ENCODE assay signal across 8 cellular contexts in the genomic region with DNA sequence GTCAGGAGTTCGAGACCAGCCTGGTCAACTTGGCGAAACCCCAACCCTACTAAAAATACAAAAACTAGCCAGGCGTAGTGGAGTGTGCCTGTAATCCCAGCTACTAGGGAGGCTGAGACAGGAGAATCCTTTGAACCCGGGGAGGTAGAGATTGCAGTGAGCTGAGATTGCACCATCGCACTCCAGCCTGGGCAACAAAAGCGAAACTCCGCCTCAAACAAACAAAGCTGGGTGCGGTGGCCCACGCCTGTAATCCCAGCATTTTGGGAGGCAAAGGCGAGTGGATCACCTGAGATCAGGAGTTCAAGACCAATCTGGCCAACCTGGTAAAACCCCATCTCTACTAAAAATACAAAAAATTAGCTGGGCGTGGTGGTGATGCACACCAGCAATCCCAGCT. TPM values are rescaled to one million over a fixed set of nuclear protein-coding genes. Genes with fewer than 3 reads are reported as not detected.
DNase-seq lines count a peak whose midpoint lies in the region; ATAC-seq and TF ChIP-seq lines count a peak whose summit lies in the region.
"Not testable (repeated sequence)": the region's sequence is repeated elsewhere in the genome, so short reads cannot be mapped to it uniquely, and the experiment has no call there.

No MANE protein-coding gene starts in this region.

- not testable (repeated sequence) for H3K9me3 Mint-ChIP-seq in H9; activated CD4-positive, alpha-beta T cell treated with anti-CD3 and anti-CD28 coated beads for 36 hours (ENCODE audit: low read depth); activated naive CD4-positive, alpha-beta T cell treated with anti-CD3 and anti-CD28 coated beads, Interleukin-2, amount 50 U/mL, for 24 hours; memory B cell

- not testable (repeated sequence) for H2BK12ac ChIP-seq in H9 (ENCODE audit: insufficient read length, low read depth, low read length)

- H4K5ac ChIP-seq in H9 (ENCODE audit: insufficient read length, low read depth, low read length): not testable (repeated sequence)

- not testable (repeated sequence) for H4K8ac ChIP-seq in H9 (replicated peaks; ENCODE audit: insufficient read length, low read depth, low read length)

- H3K4me1 Mint-ChIP-seq in H9 (peaks cover 12 to 14% of the 10 kb centered on the region in 2 experiments), memory B cell (peaks cover 33% of the 10 kb centered on the region)
- H3K4me1 Mint-ChIP-seq in activated CD4-positive, alpha-beta T cell treated with anti-CD3 and anti-CD28 coated beads for 36 hours: peaks cover 43% of the 10 kb centered on the region
- H3K4me1 Mint-ChIP-seq in activated naive CD4-positive, alpha-beta T cell treated with anti-CD3 and anti-CD28 coated beads, Interleukin-2, amount 50 U/mL, for 24 hours: peaks cover 57% of the 10 kb centered on the region

- H3K4ac ChIP-seq in H9 (ENCODE audit: low read depth, low read length): not testable (repeated sequence)

- H3K14ac ChIP-seq in H9 (ENCODE audit: insufficient read depth, low read length): not testable (repeated sequence)

- not testable (repeated sequence) for H3K36me3 ChIP-seq in ACC112 (ENCODE audit: insufficient read depth, low read length)
- H3K36me3 ChIP-seq in neutrophil: peaks cover 19% of the 10 kb centered on the region
- H3K36me3 ChIP-seq in stomach: peaks cover 0 to 25% (median 4%) of the 10 kb centered on the region in 4 donors

- H3K9ac ChIP-seq in H9 (ENCODE audit: extremely low read depth, insufficient read length, low read length): not testable (repeated sequence)

- not testable (repeated sequence) for H2AFZ ChIP-seq in ACC112 (ENCODE audit: low read length, unreplicated experiment); H9 (ENCODE audit: low read length)

- not testable (repeated sequence) for H3T11ph ChIP-seq in H9 (ENCODE audit: low read length)

- not testable (repeated sequence) for H4K20me1 ChIP-seq in H9 (ENCODE audit: control insufficient read depth, insufficient read depth, insufficient read length)

- not testable (repeated sequence) for H3K23me2 ChIP-seq in H9 (ENCODE audit: insufficient read length, low read depth, low read length, poor library complexity, severe bottlenecking)

- peak overlapping the region; percentile 10; the same call in 1 of the 2 replicates for H3K4me3 ChIP-seq in ACC112 (ENCODE audit: low read depth, low read length)
- H3K4me3 ChIP-seq in neutrophil (ENCODE audit: low read depth in 1 of 2, low read length in 1 of 2): peak overlapping the region in 1 of 2 experiments; percentile 97
- H3K4me3 ChIP-seq in stomach: peak overlapping the region in 1 of 4 donors; percentile 98

- not testable (repeated sequence) for H3K56ac ChIP-seq in H9 (ENCODE audit: insufficient read length, low read depth, low read length)

- not testable (repeated sequence) for TF ChIP-seq CTCF in H9 (conservative IDR thresholded peaks at IDR 0.05); neutrophil (IDR thresholded peaks at IDR 0.05); stomach (IDR thresholded peaks at IDR 0.05)

- not testable (repeated sequence) for DNase-seq in H9; activated CD4-positive, alpha-beta T cell treated with anti-CD3 and anti-CD28 coated beads for 36 hours; epithelial cell of prostate (ENCODE audit: low read depth, low spot score); memory B cell (ENCODE audit: low spot score in 2 of 2)
- DNase-seq in stomach: peak; percentile 43

- H3K23ac ChIP-seq in H9 (ENCODE audit: insufficient read length, low read depth, low read length): not testable (repeated sequence)

- H2BK15ac ChIP-seq in H9 (ENCODE audit: low read depth, low read length): not testable (repeated sequence)

- not testable (repeated sequence) for H3K9me3 ChIP-seq in H9 (ENCODE audit: control insufficient read depth, low read depth, low read length); neutrophil; stomach

- WGBS in H9 (ENCODE audit: extremely low coverage, insufficient read length, low lambda C conversion rate): no CpG with 5 or more reads among the region's 11 CpGs
- WGBS in stomach, 5 donors: 64 to 86% (median 74%) methylated on average over 11 of the region's 11 CpGs

- H3K27me3 Mint-ChIP-seq in H9 (ENCODE audit: low read depth); activated CD4-positive, alpha-beta T cell treated with anti-CD3 and anti-CD28 coated beads for 36 hours; activated naive CD4-positive, alpha-beta T cell treated with anti-CD3 and anti-CD28 coated beads, Interleukin-2, amount 50 U/mL, for 24 hours; memory B cell: not testable (repeated sequence)

- H3K27ac Mint-ChIP-seq in H9: 0 out of 7 replicates have a peak overlapping the region, but pooled peaks of 1 of the 3 experiments have one; percentile 15
- H3K27ac Mint-ChIP-seq in activated CD4-positive, alpha-beta T cell treated with anti-CD3 and anti-CD28 coated beads for 36 hours: peak overlapping the region; percentile 25
- not testable (repeated sequence) for H3K27ac Mint-ChIP-seq in activated naive CD4-positive, alpha-beta T cell treated with anti-CD3 and anti-CD28 coated beads, Interleukin-2, amount 50 U/mL, for 24 hours
- H3K27ac Mint-ChIP-seq in memory B cell: peak overlapping the region; percentile 38

- intact Hi-C loops in activated CD4-positive, alpha-beta T cell treated with anti-CD3 and anti-CD28 coated beads for 36 hours (cut with DNase I, micrococcal nuclease): loop anchor here (2.0 kb wide), 2 partner anchors 55 to 457 kb away; partner anchors contain the start of gene TIMM22 (in 1 of the 2)
- intact Hi-C loops in stomach (cut with DNase I; ENCODE audit: low total_unique reads): not testable (repeated sequence)

- CTCF ChIA-PET in activated CD4-positive, alpha-beta T cell treated with anti-CD3 and anti-CD28 coated beads for 36 hours (lab: Charles Lee): interaction anchor here (0.6 to 1.7 kb wide), 3 partner anchors 19 to 90 kb away, joined by 3 to 4 read pairs (median 3); partner anchors contain the start of gene INPP5K

- not testable (repeated sequence) for H3K27me3 ChIP-seq in ACC112 (ENCODE audit: insufficient read depth, low read length); H9 (ENCODE audit: insufficient read depth, low read length); stomach
- H3K27me3 ChIP-seq in neutrophil: peaks cover 12% of the 10 kb centered on the region

- H3K79me2 ChIP-seq in ACC112 (ENCODE audit: control insufficient read depth, insufficient read depth, low read length, unreplicated experiment) (peaks cover 70% of the 10 kb centered on the region), H9 (ENCODE audit: insufficient read depth, low read length) (peaks cover 41% of the 10 kb centered on the region)

- not testable (repeated sequence) for TF ChIP-seq POLR2A in stomach (IDR thresholded peaks at IDR 0.05)

- not testable (repeated sequence) for H4K91ac ChIP-seq in H9 (ENCODE audit: insufficient read length, low read depth, low read length)

- H3K4me1 ChIP-seq in ACC112 (ENCODE audit: control insufficient read depth, insufficient read depth, low read length, unreplicated experiment) (peaks cover 17% of the 10 kb centered on the region), neutrophil (ENCODE audit: control insufficient read depth in 1 of 2, insufficient read depth in 1 of 2, low read depth in 1 of 2, low read length in 1 of 2) (peaks cover 41 to 51% of the 10 kb centered on the region in 2 experiments), stomach (peaks cover 39 to 73% (median 61%) of the 10 kb centered on the region in 4 donors)
- H3K4me1 ChIP-seq in H9 (ENCODE audit: insufficient read depth, low read length): not testable (repeated sequence)

- H3K18ac ChIP-seq in H9 (ENCODE audit: insufficient read length, low read depth, low read length): not testable (repeated sequence)

- H3K79me1 ChIP-seq in H9 (ENCODE audit: insufficient read depth, low read depth, low read length, poor library complexity, severe bottlenecking): not testable (repeated sequence)

- H3K27ac ChIP-seq in ACC112 (ENCODE audit: low read depth, low read length); H9 (ENCODE audit: insufficient read length, low read depth, low read length): not testable (repeated sequence)
- H3K27ac ChIP-seq in epithelial cell of prostate (peak overlapping the region; percentile 89), neutrophil (peak overlapping the region; percentile 99), stomach (peak overlapping the region in 4 of 5 donors; percentile 4 to 99 (median 68))

- POLR2A ChIA-PET in activated CD4-positive, alpha-beta T cell treated with anti-CD3 and anti-CD28 coated beads for 36 hours (lab: Charles Lee): not testable (repeated sequence)

- not testable (repeated sequence) for H2AK5ac ChIP-seq in H9 (ENCODE audit: insufficient read length, low read length)

- H2BK20ac ChIP-seq in H9 (ENCODE audit: low read depth, low read length, poor library complexity, severe bottlenecking): not testable (repeated sequence)

- peak overlapping the region; percentile 23 to 32; a peak in 3 of 5 replicates for H3K4me3 Mint-ChIP-seq in H9
- H3K4me3 Mint-ChIP-seq in activated CD4-positive, alpha-beta T cell treated with anti-CD3 and anti-CD28 coated beads for 36 hours: peak overlapping the region; percentile 35
- peak overlapping the region; percentile 65 for H3K4me3 Mint-ChIP-seq in activated naive CD4-positive, alpha-beta T cell treated with anti-CD3 and anti-CD28 coated beads, Interleukin-2, amount 50 U/mL, for 24 hours
- peak overlapping the region; percentile 53 for H3K4me3 Mint-ChIP-seq in memory B cell

- H2BK120ac ChIP-seq in H9 (ENCODE audit: low read depth, low read length, poor library complexity, severe bottlenecking): not testable (repeated sequence)

- ATAC-seq in activated CD4-positive, alpha-beta T cell treated with anti-CD3 and anti-CD28 coated beads for 36 hours; memory B cell (ENCODE audit: low read depth): not testable (repeated sequence)

- H3K4me2 ChIP-seq in H9 (ENCODE audit: insufficient read depth, insufficient read length, low read length): not testable (repeated sequence)

- peaks cover 12 to 36% (median 23%) of the 10 kb centered on the region in 3 experiments; a peak in 6 of 7 replicates for H3K36me3 Mint-ChIP-seq in H9 (ENCODE audit: insufficient read depth in 1 of 3, low read depth in 3 of 3)
- H3K36me3 Mint-ChIP-seq in activated CD4-positive, alpha-beta T cell treated with anti-CD3 and anti-CD28 coated beads for 36 hours (ENCODE audit: low read depth): peaks cover 22% of the 10 kb centered on the region
- not testable (repeated sequence) for H3K36me3 Mint-ChIP-seq in activated naive CD4-positive, alpha-beta T cell treated with anti-CD3 and anti-CD28 coated beads, Interleukin-2, amount 50 U/mL, for 24 hours; memory B cell

- not testable (repeated sequence) for TF ChIP-seq EP300 in stomach (IDR thresholded peaks at IDR 0.05)

- not testable (repeated sequence) for H2BK5ac ChIP-seq in H9 (ENCODE audit: insufficient read length, low read length)

RNA-seq across cellular contexts. Expression of gene CRK, which starts 2.3 kb away (rescaled TPM):
- total RNA-seq in H9 (2021): 58.9 and 60.5 TPM in 2 replicates
- 10 to 100 TPM; 10.1 to 11.6 TPM for total RNA-seq in activated CD4-positive, alpha-beta T cell treated with anti-CD3 and anti-CD28 coated beads for 36 hours
- 10 to 100 TPM; 18.2 to 87.5 (median 53.5) TPM for total RNA-seq in stomach
- polyA plus RNA-seq in stomach: 10 to 100 TPM; 18.0 to 40.5 (median 32.9) TPM

RNA-seq across cellular contexts. Expression of gene MYO1C, which starts 38.8 kb away (rescaled TPM):
- total RNA-seq in H9 (2021) (86.5 and 87.4 TPM in 2 replicates), stomach (100 to 1,000 TPM in 3 of 5 donors, 10 to 100 TPM in 2; 74.2 to 158 (median 107) TPM)
- 10 to 100 TPM; 21.7 to 24.1 TPM for total RNA-seq in activated CD4-positive, alpha-beta T cell treated with anti-CD3 and anti-CD28 coated beads for 36 hours
- polyA plus RNA-seq in stomach: 10 to 100 TPM; 45.2 to 61.3 (median 54.4) TPM

RNA-seq across cellular contexts. Expression of gene YWHAE, which starts 53.7 kb away (rescaled TPM):
- 1,282 and 1,294 TPM in 2 replicates for total RNA-seq in H9 (2021)
- total RNA-seq in activated CD4-positive, alpha-beta T cell treated with anti-CD3 and anti-CD28 coated beads for 36 hours: 100 to 1,000 TPM; 520 to 553 TPM
- total RNA-seq in stomach: 1,000 to 10,000 TPM in 2 of 5 donors, 100 to 1,000 TPM in 3; 335 to 1,151 (median 362) TPM
- polyA plus RNA-seq in stomach: 100 to 1,000 TPM; 219 to 323 (median 254) TPM
